Comparison of ENCODE assay signal across 19 cellular contexts in genomic region chr15:99970891-99971330, GRCh38.
DNase-seq lines count a peak whose midpoint lies in the region; ATAC-seq and TF ChIP-seq lines count a peak whose summit lies in the region.
"Had no signal": no experiment of that assay in that cellular context is flagged by ENCODE, and none has a peak within 500 bp of the region (broad histone marks: within the 10 kb centered on the region; RNA-seq: fewer than 3 reads in every experiment).

No MANE protein-coding gene starts in this region.

- no peaks in the 10 kb centered on the region for H4K20me1 ChIP-seq in osteoblast (ENCODE audit: insufficient read depth, low read length)
- H4K20me1 ChIP-seq: BLaER1 treated with 17β-estradiol and CSF1 and Interleukin-3, amounts not matched to agents 10 nM and 100 nM had no signal

- H3K9me3 ChIP-seq in osteoblast (ENCODE audit: low read depth, low read length), result no peaks in the 10 kb centered on the region
- H3K9me3 ChIP-seq in upper lobe of right lung, result no peaks in the 10 kb centered on the region
- H3K9me3 ChIP-seq: BLaER1 treated with 17β-estradiol and CSF1 and Interleukin-3, amounts not matched to agents 10 nM and 100 nM had no signal

- H3K4me2 ChIP-seq in osteoblast (ENCODE audit: insufficient read depth, low read length) (no peak overlapping the region), mesendoderm (ENCODE audit: low read length) (no peak overlapping the region)
- H3K4me2 ChIP-seq: BLaER1 treated with 17β-estradiol and CSF1 and Interleukin-3, amounts not matched to agents 10 nM and 100 nM had no signal

- H3K23ac ChIP-seq in mesendoderm (ENCODE audit: low read length), result no peak overlapping the region

- ATAC-seq in upper lobe of right lung, result no peak

- no peak overlapping the region for H3K9ac ChIP-seq in mesendoderm (ENCODE audit: low read length)
- H3K9ac ChIP-seq: BLaER1 treated with 17β-estradiol and CSF1 and Interleukin-3, amounts not matched to agents 10 nM and 100 nM had no signal

- no peak overlapping the region for H4K5ac ChIP-seq in mesendoderm (ENCODE audit: low read length)

- CTCF ChIA-PET in RWPE1 (lab: Yijun Ruan, JAX), result no interaction called here

- H3K4ac ChIP-seq in mesendoderm (ENCODE audit: low read depth, low read length), result no peak overlapping the region

- H3K27ac Mint-ChIP-seq in glutamatergic neuron (ENCODE audit: unreplicated experiment), result no peak overlapping the region
- H3K27ac Mint-ChIP-seq: CD4-positive, alpha-beta T cell had no signal

- H3K4me1 Mint-ChIP-seq in glutamatergic neuron (ENCODE audit: low read depth, unreplicated experiment), result no peaks in the 10 kb centered on the region

- no peaks in the 10 kb centered on the region for H3K36me3 Mint-ChIP-seq in glutamatergic neuron (ENCODE audit: unreplicated experiment)

- H3K9me3 Mint-ChIP-seq in glutamatergic neuron (ENCODE audit: unreplicated experiment), result peaks cover 4% of the 10 kb centered on the region
- H3K9me3 Mint-ChIP-seq: CD4-positive, alpha-beta T cell; H9 had no signal

- no peak overlapping the region for H2BK120ac ChIP-seq in mesendoderm (ENCODE audit: low read depth, low read length)

- POLR2A ChIA-PET in RWPE1 (lab: Yijun Ruan, JAX; ENCODE audit: low non-redundant PET), result interaction anchor here (0.6 kb wide), 1 partner anchor 27 kb away, joined by 3 read pairs; no protein-coding TSS in a partner anchor

- peaks cover 10% of the 10 kb centered on the region for H3K27me3 Mint-ChIP-seq in glutamatergic neuron (ENCODE audit: unreplicated experiment)
- H3K27me3 Mint-ChIP-seq: CD4-positive, alpha-beta T cell had no signal

- DNase-seq in RWPE1 (ENCODE audit: low spot score) (no peak), glutamatergic neuron (peak; percentile 48), osteoblast (ENCODE audit: insufficient read length, low spot score, missing footprints) (peak; percentile 72), upper lobe of right lung (peak; percentile 49), mesendoderm (no peak), NCI-H1417 treated with DMSO at 0.1 percent for 48 hours (lab: John Stamatoyannopoulos, UW) (no peak), NCI-H748 (lab: John Stamatoyannopoulos, UW; ENCODE audit: unreplicated experiment) (no peak)
- DNase-seq: AML-193; CD4-positive, alpha-beta T cell; H9; KBM-7; MV-4-11; NCI-H1105; NCI-H2029 treated with DMSO at 0.1 percent for 48 hours; NCI-H2227 treated with DMSO at 0.1 percent for 48 hours; NCI-H526 treated with DMSO at 0.1 percent for 48 hours; OCI-M1; SHP77 had no signal

- no peak overlapping the region for H3K56ac ChIP-seq in mesendoderm (ENCODE audit: low read length)

- no peaks in the 10 kb centered on the region for H3K79me1 ChIP-seq in mesendoderm (ENCODE audit: low read length)

- TF ChIP-seq CTCF in RWPE1 (conservative IDR thresholded peaks at IDR 0.05; ENCODE audit: low read depth), result no peak
- TF ChIP-seq CTCF in glutamatergic neuron (IDR thresholded peaks at IDR 0.05; ENCODE audit: partially characterized antibody, unreplicated experiment), result no peak
- no peak for TF ChIP-seq CTCF in osteoblast (IDR thresholded peaks at IDR 0.05; ENCODE audit: extremely low read depth, low read depth, low read length)
- TF ChIP-seq CTCF in upper lobe of right lung (IDR thresholded peaks at IDR 0.05), result no peak

- no peak overlapping the region for H2AFZ ChIP-seq in osteoblast (ENCODE audit: low read length)

- H3K4me1 ChIP-seq in osteoblast (ENCODE audit: insufficient read depth, low read length) (peaks cover 5% of the 10 kb centered on the region), upper lobe of right lung (no peaks in the 10 kb centered on the region), mesendoderm (ENCODE audit: control insufficient read depth, low read depth, low read length) (no peaks in the 10 kb centered on the region)
- H3K4me1 ChIP-seq: BLaER1 treated with 17β-estradiol and CSF1 and Interleukin-3, amounts not matched to agents 10 nM and 100 nM had no signal

- H3K27me3 ChIP-seq in osteoblast (ENCODE audit: insufficient read depth, low read length), result no peaks in the 10 kb centered on the region
- H3K27me3 ChIP-seq in upper lobe of right lung, result no peaks in the 10 kb centered on the region
- no peaks in the 10 kb centered on the region for H3K27me3 ChIP-seq in mesendoderm (ENCODE audit: insufficient read depth, low read length, poor library complexity)
- H3K27me3 ChIP-seq: BLaER1 treated with 17β-estradiol and CSF1 and Interleukin-3, amounts not matched to agents 10 nM and 100 nM had no signal

- no peak overlapping the region for H2BK15ac ChIP-seq in mesendoderm (replicated peaks; ENCODE audit: low read depth)

- H3K4me3 Mint-ChIP-seq in glutamatergic neuron (ENCODE audit: unreplicated experiment), result no peak overlapping the region
- H3K4me3 Mint-ChIP-seq: CD4-positive, alpha-beta T cell; H9 had no signal

- H2BK5ac ChIP-seq in mesendoderm (ENCODE audit: low read length), result no peak overlapping the region

- intact Hi-C loops in upper lobe of right lung (cut with DNase I), result no loop called here

- H3K79me2 ChIP-seq in osteoblast (ENCODE audit: insufficient read depth, low read length) (no peaks in the 10 kb centered on the region), mesendoderm (ENCODE audit: control insufficient read depth, insufficient read depth, low read length) (no peaks in the 10 kb centered on the region)

- WGBS in mesendoderm (ENCODE audit: extremely low coverage, insufficient coverage, low lambda C conversion rate), result no CpG with 5 or more reads among the region's 9 CpGs

- H4K8ac ChIP-seq in mesendoderm (ENCODE audit: low read depth, low read length), result no peak overlapping the region

- no peaks in the 10 kb centered on the region for H3K36me3 ChIP-seq in osteoblast (ENCODE audit: insufficient read depth, low read length)
- H3K36me3 ChIP-seq in upper lobe of right lung, result no peaks in the 10 kb centered on the region
- no peaks in the 10 kb centered on the region for H3K36me3 ChIP-seq in mesendoderm (ENCODE audit: control insufficient read depth, insufficient read depth, low read length)
- H3K36me3 ChIP-seq: BLaER1 treated with 17β-estradiol and CSF1 and Interleukin-3, amounts not matched to agents 10 nM and 100 nM had no signal

- no peak overlapping the region for H3K4me3 ChIP-seq in osteoblast (ENCODE audit: insufficient read depth, low read length)
- no peak overlapping the region for H3K4me3 ChIP-seq in upper lobe of right lung
- H3K4me3 ChIP-seq in mesendoderm (ENCODE audit: low read length), result no peak overlapping the region
- H3K4me3 ChIP-seq: BLaER1 treated with 17β-estradiol and CSF1 and Interleukin-3, amounts not matched to agents 10 nM and 100 nM had no signal

- no peak overlapping the region for H3K18ac ChIP-seq in mesendoderm (ENCODE audit: low read length)

- H3K27ac ChIP-seq in RWPE1 (peak overlapping the region; percentile 47), osteoblast (ENCODE audit: low read depth, low read length) (no peak overlapping the region), upper lobe of right lung (no peak overlapping the region), mesendoderm (ENCODE audit: low read depth, low read length) (no peak overlapping the region)
- H3K27ac ChIP-seq: BLaER1 treated with 17β-estradiol and CSF1 and Interleukin-3, amounts not matched to agents 10 nM and 100 nM had no signal

- no peak overlapping the region for H2AK5ac ChIP-seq in mesendoderm (ENCODE audit: low read length)

Comparison
In these comparisons a context has a peak if more than half of its experiments do, and no peak if none do; other contexts are left out.
1. DNase-seq: peak in glutamatergic neuron (single experiment), osteoblast (single experiment) and upper lobe of right lung (single experiment); none in RWPE1 (single experiment), mesendoderm (single experiment), NCI-H1417 treated with DMSO at 0.1 percent for 48 hours (single experiment) and NCI-H748 (single experiment).